ENCODE assay signal across 9 cellular contexts in genomic region chrX:34655496-34656258, GRCh38. TPM values are rescaled to one million over a fixed set of nuclear protein-coding genes. Genes with fewer than 3 reads are reported as not detected.
A peak's percentile ranks its signal among the peaks of the same experiment; 100 is the strongest.
DNase-seq lines count a peak whose midpoint lies in the region; ATAC-seq, FAIRE-seq and TF ChIP-seq lines count a peak whose summit lies in the region.
"Had no signal": no experiment of that assay in that cellular context is flagged by ENCODE, and none has a peak within 500 bp of the region (broad histone marks: within the 10 kb centered on the region; RNA-seq: fewer than 3 reads in every experiment).

No MANE protein-coding gene starts in this region.

- H2BK120ac ChIP-seq in trophoblast cell (ENCODE audit: insufficient read depth, low read length, poor library complexity): no peak overlapping the region

- H2AK5ac ChIP-seq in trophoblast cell (ENCODE audit: low read length): no peak overlapping the region

- H3K9ac ChIP-seq in trophoblast cell (ENCODE audit: low read length): peak overlapping the region; percentile 47

- H3K14ac ChIP-seq in trophoblast cell (ENCODE audit: low read length): no peak overlapping the region

- no peak for TF ChIP-seq CTCF in fibroblast of villous mesenchyme (IDR thresholded peaks at IDR 0.05; ENCODE audit: insufficient read depth, low read depth, low read length)

- H3K4me3 ChIP-seq in fibroblast of villous mesenchyme (ENCODE audit: low read depth, low read length) (peak overlapping the region; percentile 57), trophoblast cell (ENCODE audit: low read depth, low read length) (peak overlapping the region; percentile 92)

- H2BK12ac ChIP-seq in trophoblast cell (ENCODE audit: low read length): peak overlapping the region; percentile 22

- no peak overlapping the region for H3K18ac ChIP-seq in trophoblast cell (ENCODE audit: low read length)

- DNase-seq in EH (ENCODE audit: low read depth) (peak; percentile 36), SW480 (ENCODE audit: low spot score) (peak; percentile 37), fibroblast of villous mesenchyme (ENCODE audit: low read depth) (no peak), trophoblast cell (no peak), H54 (ENCODE audit: insufficient read length, low spot score) (no peak), NCI-H2029 treated with DMSO at 0.1 percent for 48 hours (lab: John Stamatoyannopoulos, UW) (no peak)
- DNase-seq: stimulated activated naive CD4-positive, alpha-beta T cell treated with Interleukin-2 at 50 U/mL for 16 hours had no signal

- H3K9me3 ChIP-seq in trophoblast cell (ENCODE audit: insufficient read depth, low read depth, low read length): no peaks in the 10 kb centered on the region

- TF ChIP-seq POLR2A in H54 (IDR thresholded peaks at IDR 0.05; ENCODE audit: low read depth, low read length): no peak

- no peak overlapping the region for H2BK5ac ChIP-seq in trophoblast cell (ENCODE audit: low read depth, low read length, poor library complexity)

- no peak overlapping the region for H4K12ac ChIP-seq in trophoblast cell (ENCODE audit: low read depth, low read length)

- no peaks in the 10 kb centered on the region for H3K36me3 ChIP-seq in trophoblast cell (ENCODE audit: control insufficient read depth in 1 of 2, insufficient read depth in 2 of 2, low read length in 2 of 2)

- peaks cover 3% of the 10 kb centered on the region for H3K79me2 ChIP-seq in trophoblast cell (ENCODE audit: control insufficient read depth, insufficient read depth, low read length, poor library complexity)

- no peak for ATAC-seq in HG02759 (IDR thresholded peaks at IDR 0.05; ENCODE audit: unreplicated experiment)
- ATAC-seq in GM19324 (IDR thresholded peaks at IDR 0.05; ENCODE audit: low FRiP score, unreplicated experiment): no peak

- H3K79me1 ChIP-seq in trophoblast cell (ENCODE audit: low read length): peaks cover 7% of the 10 kb centered on the region

- H3K23ac ChIP-seq in trophoblast cell (ENCODE audit: low read length): no peak overlapping the region

- FAIRE-seq in H54 (lab: Jason Lieb, UNC): no peak

- peak overlapping the region; percentile 41 for H2AFZ ChIP-seq in trophoblast cell (ENCODE audit: insufficient read depth, low read length, poor library complexity)

- WGBS in trophoblast cell (ENCODE audit: extremely low coverage, insufficient coverage, insufficient read length): no CpG with 5 or more reads among the region's 13 CpGs

- H3K4me2 ChIP-seq in trophoblast cell (ENCODE audit: low read length): peak overlapping the region; percentile 90

- H3K27me3 ChIP-seq in trophoblast cell (ENCODE audit: insufficient read depth, low read length): no peaks in the 10 kb centered on the region

- no peak overlapping the region for H3K27ac ChIP-seq in trophoblast cell (ENCODE audit: low read depth, low read length)

- no peaks in the 10 kb centered on the region for H3K4me1 ChIP-seq in trophoblast cell (ENCODE audit: control insufficient read depth in 1 of 2, insufficient read depth in 2 of 2, low read length in 2 of 2)

- H3K4ac ChIP-seq in trophoblast cell (ENCODE audit: low read depth, low read length): no peak overlapping the region

- no peak overlapping the region for H4K91ac ChIP-seq in trophoblast cell (ENCODE audit: low read depth, low read length)

- H4K8ac ChIP-seq in trophoblast cell (ENCODE audit: low read depth, low read length): peak overlapping the region; percentile 28

RNA-seq across cellular contexts. Expression of gene TMEM47, which starts 1.4 kb away (rescaled TPM):
- 32.2 and 62.6 TPM in 2 replicates for total RNA-seq in fibroblast of villous mesenchyme
- 15.9 and 16.9 TPM in 2 replicates for polyA plus RNA-seq in trophoblast cell (2013)

Comparison
In these comparisons a context has a peak if more than half of its experiments do, and no peak if none do; other contexts are left out.
1. DNase-seq: peak in EH (single experiment) and SW480 (single experiment); none in fibroblast of villous mesenchyme (single experiment), trophoblast cell (0 of 2), H54 (single experiment) and NCI-H2029 treated with DMSO at 0.1 percent for 48 hours (single experiment).